34 cellular contexts compared by ENCODE assay signal in genomic region chr4:39750216-39750615, GRCh38.
"Had no signal": no experiment of that assay in that cellular context is flagged by ENCODE, and none has a peak within 500 bp of the region (broad histone marks: within the 10 kb centered on the region; RNA-seq: fewer than 3 reads in every experiment).

No MANE protein-coding gene starts in this region.

- H3K4me1 ChIP-seq: adrenal gland, body of pancreas, breast epithelium had no signal

- FAIRE-seq: astrocyte, TTC549 had no signal

- H3K9me3 ChIP-seq: adrenal gland, body of pancreas, breast epithelium had no signal

- H3K36me3 ChIP-seq: breast epithelium had no signal

- ATAC-seq: activated CD8-positive, alpha-beta T cell treated with anti-CD3 and anti-CD28 coated beads for 36 hours; activated naive CD4-positive, alpha-beta T cell treated with anti-CD3 and anti-CD28 coated beads, Interleukin-2, amount 50 U/mL, for 72 hours; activated T-cell treated with anti-CD3 and anti-CD28 coated beads, Interleukin-2, amount 50 U/mL, for 4 hours; activated T-cell treated with anti-CD3 and anti-CD28 coated beads, Interleukin-2, amount 50 U/mL, for 72 hours; activated T-helper 17 cell treated with anti-CD3 and anti-CD28 coated beads, Interleukin-2, amount 50 U/mL, for 72 hours; body of pancreas had no signal

- H3K27ac ChIP-seq: adrenal gland, body of pancreas, brain microvascular endothelial cell, breast epithelium, VCaP had no signal

- DNase-seq: activated B cell treated with CpG ODN at 0.5 μM for 24 hours; activated CD4-positive, alpha-beta memory T cell treated with anti-CD3 and anti-CD28 coated beads for 36 hours; activated CD4-positive, alpha-beta T cell treated with anti-CD3 and anti-CD28 coated beads for 4 hours; activated CD4-positive, alpha-beta T cell treated with anti-CD3 and anti-CD28 coated beads, Interleukin-2, amount 10 ng/mL, durations not matched to agents 24 days and 14 days; activated CD4-positive, alpha-beta T cell treated with anti-CD3 and anti-CD28 coated beads, Interleukin-2, amount 50 U/mL, for 1 hour; activated CD4-positive, alpha-beta T cell treated with anti-CD3 and anti-CD28 coated beads, Interleukin-2, amount 50 U/mL, for 4 hours; activated CD4-positive, CD25-positive, alpha-beta regulatory T cell treated with anti-CD3 and anti-CD28 coated beads, Interleukin-2, amount 50 U/mL, for 72 hours; activated CD8-positive, alpha-beta memory T cell treated with anti-CD3 and anti-CD28 coated beads, Interleukin-2, amount 50 U/mL, for 4 hours; activated CD8-positive, alpha-beta T cell treated with anti-CD3 and anti-CD28 coated beads for 36 hours; activated effector memory CD4-positive, alpha-beta T cell treated with anti-CD3 and anti-CD28 coated beads, Interleukin-2, amount 50 U/mL, for 16 hours; activated gamma-delta T cell treated with Interleukin-2 at 50 U/mL for 16 hours; activated naive CD4-positive, alpha-beta T cell; activated naive CD4-positive, alpha-beta T cell treated with anti-CD3 and anti-CD28 coated beads for 36 hours; activated naive CD4-positive, alpha-beta T cell treated with anti-CD3 and anti-CD28 coated beads, Interleukin-2, amount 50 U/mL, for 16 hours; activated naive CD8-positive, alpha-beta T cell treated with anti-CD3 and anti-CD28 coated beads for 36 hours; activated T-cell treated with anti-CD3 and anti-CD28 coated beads for 4 hours; activated T-cell treated with anti-CD3 and anti-CD28 coated beads, Interleukin-2, amount 50 U/mL, for 1 hour; activated T-cell treated with anti-CD3 and anti-CD28 coated beads, Interleukin-2, amount 50 U/mL, for 4 hours; activated T-cell treated with anti-CD3 and anti-CD28 coated beads, Interleukin-2, amount 50 U/mL, for 72 hours; amniotic stem cell; aorta; body of pancreas; brain microvascular endothelial cell; central memory CD4-positive, alpha-beta T cell; T-helper 1 cell; T-helper 2 cell; T-helper 9 cell had no signal

- H3K27me3 ChIP-seq: adrenal gland, body of pancreas, brain microvascular endothelial cell, breast epithelium had no signal

- H3K4me3 ChIP-seq: adrenal gland, body of pancreas, breast epithelium had no signal
